11 cellular contexts compared by ENCODE assay signal in genomic region chr5:4271193-4271592, GRCh38.
"Had no signal": no experiment of that assay in that cellular context is flagged by ENCODE, and none has a peak within 500 bp of the region (broad histone marks: within the 10 kb centered on the region; RNA-seq: fewer than 3 reads in every experiment).

No MANE protein-coding gene starts in this region.

- ATAC-seq: GM23338, HCT116 had no signal

- H3K4me2 ChIP-seq: GM23338 had no signal

- H2AFZ ChIP-seq: GM23248, GM23338 had no signal

- H3K4me3 ChIP-seq: GM23248, GM23338, HAP-1 had no signal

- H3K36me3 ChIP-seq: HAP-1 had no signal

- DNase-seq: GM23248, GOT3, H7, H9, HCEC 1CT, HFFc6 had no signal

- H3K9me3 ChIP-seq: HAP-1 had no signal

- H3K4me1 ChIP-seq: HAP-1 had no signal

- FAIRE-seq: H1, H54 had no signal

- H3K9ac ChIP-seq: GM23248 had no signal

- H3K27ac ChIP-seq: GM23248 had no signal
